In the genomic region with DNA sequence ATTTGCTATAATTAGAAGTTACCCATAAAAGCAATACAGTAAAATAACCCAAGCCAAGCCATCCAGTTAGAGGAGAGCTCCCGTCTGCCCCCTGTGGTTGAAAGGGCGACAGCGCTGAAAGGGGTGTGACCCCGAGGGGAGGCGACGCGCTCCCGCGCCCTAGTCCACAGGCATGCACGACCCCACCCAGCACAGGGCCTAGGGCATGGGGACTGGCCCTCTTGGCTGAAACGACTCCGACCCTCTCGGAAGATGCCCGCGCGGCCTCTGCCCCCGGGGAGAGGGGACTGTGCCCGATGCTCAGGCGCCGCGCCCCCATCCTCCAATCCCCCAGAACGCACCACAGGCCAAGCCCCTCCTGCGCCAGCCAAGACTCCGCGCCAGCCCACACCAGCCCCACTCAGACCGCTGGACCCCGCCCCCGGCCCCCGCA, we compare ENCODE assay signal across 8 cellular contexts.
DNase-seq lines count a peak whose midpoint lies in the region; ATAC-seq, FAIRE-seq and TF ChIP-seq lines count a peak whose summit lies in the region.

No MANE protein-coding gene starts in this region.

- H3K4me3 ChIP-seq in esophagus (ENCODE audit: low read depth in 1 of 2, low read length in 2 of 2) (peak overlapping the region; percentile 30 to 31), testis (peak overlapping the region; percentile 22 to 45)

- H3K4me3 Mint-ChIP-seq in activated CD4-positive, alpha-beta T cell treated with anti-CD3 and anti-CD28 coated beads, Interleukin-2, amount 10 ng/mL, durations not matched to agents 7 days and 5 days: peak overlapping the region; percentile 69
- H3K4me3 Mint-ChIP-seq in natural killer cell treated with Interleukin-12 subunit alpha and Interleukin-12 subunit beta and Interleukin-15 and Interleukin-18, amount 100 ng/mL, for 72 hours: peak overlapping the region; percentile 78

- FAIRE-seq in GM19239 (lab: Jason Lieb, UNC): peak; percentile 55

- no peak for TF ChIP-seq POLR2A in testis (IDR thresholded peaks at IDR 0.05)

- H3K9me3 ChIP-seq in esophagus (ENCODE audit: control insufficient read depth in 2 of 2, insufficient read depth in 1 of 2, low read depth in 1 of 2, low read length in 1 of 2): no peaks in the 10 kb centered on the region
- no peaks in the 10 kb centered on the region for H3K9me3 ChIP-seq in testis

- H3K27ac ChIP-seq in esophagus (ENCODE audit: low read depth in 2 of 2, low read length in 1 of 2) (no peak overlapping the region), testis (no peak overlapping the region)

- H3K27me3 Mint-ChIP-seq in activated CD4-positive, alpha-beta T cell treated with anti-CD3 and anti-CD28 coated beads, Interleukin-2, amount 10 ng/mL, durations not matched to agents 7 days and 5 days: no peaks in the 10 kb centered on the region
- no peaks in the 10 kb centered on the region for H3K27me3 Mint-ChIP-seq in natural killer cell treated with Interleukin-12 subunit alpha and Interleukin-12 subunit beta and Interleukin-15 and Interleukin-18, amount 100 ng/mL, for 72 hours

- H3K4me1 ChIP-seq in esophagus (ENCODE audit: control insufficient read depth in 2 of 2, insufficient read depth in 2 of 2, low read length in 1 of 2) (peaks cover 8 to 10% of the 10 kb centered on the region in 2 donors), testis (peaks cover 7% of the 10 kb centered on the region)

- POLR2A ChIA-PET in activated CD4-positive, alpha-beta T cell treated with anti-CD3 and anti-CD28 coated beads, Interleukin-2, amount 10 ng/mL, durations not matched to agents 7 days and 5 days (lab: Charles Lee): no interaction called here

- H3K27me3 ChIP-seq in esophagus (ENCODE audit: control insufficient read depth in 1 of 2, insufficient read depth in 2 of 2, low read length in 2 of 2) (no peaks in the 10 kb centered on the region), testis (no peaks in the 10 kb centered on the region)

- peaks cover 9% of the 10 kb centered on the region for H3K4me1 Mint-ChIP-seq in activated CD4-positive, alpha-beta T cell treated with anti-CD3 and anti-CD28 coated beads, Interleukin-2, amount 10 ng/mL, durations not matched to agents 7 days and 5 days
- H3K4me1 Mint-ChIP-seq in natural killer cell treated with Interleukin-12 subunit alpha and Interleukin-12 subunit beta and Interleukin-15 and Interleukin-18, amount 100 ng/mL, for 72 hours (ENCODE audit: low read depth in 2 of 2): peaks cover 5 to 7% of the 10 kb centered on the region in 2 donors

- no peaks in the 10 kb centered on the region for H3K9me3 Mint-ChIP-seq in activated CD4-positive, alpha-beta T cell treated with anti-CD3 and anti-CD28 coated beads, Interleukin-2, amount 10 ng/mL, durations not matched to agents 7 days and 5 days
- no peaks in the 10 kb centered on the region for H3K9me3 Mint-ChIP-seq in natural killer cell treated with Interleukin-12 subunit alpha and Interleukin-12 subunit beta and Interleukin-15 and Interleukin-18, amount 100 ng/mL, for 72 hours

- intact Hi-C loops in testis (cut with DNase I; ENCODE audit: low total_unique reads): no loop called here

- no peaks in the 10 kb centered on the region for H3K36me3 Mint-ChIP-seq in activated CD4-positive, alpha-beta T cell treated with anti-CD3 and anti-CD28 coated beads, Interleukin-2, amount 10 ng/mL, durations not matched to agents 7 days and 5 days (ENCODE audit: low read depth)
- H3K36me3 Mint-ChIP-seq in natural killer cell treated with Interleukin-12 subunit alpha and Interleukin-12 subunit beta and Interleukin-15 and Interleukin-18, amount 100 ng/mL, for 72 hours: no peaks in the 10 kb centered on the region

- peak in 2 of 3 experiments; percentile 39 to 48 for TF ChIP-seq CTCF in testis (IDR thresholded peaks at IDR 0.05)

- DNase-seq in AG08395 (ENCODE audit: low spot score) (peak; percentile 62), GM19239 (ENCODE audit: insufficient read length, low spot score) (peak; percentile 73), testis (no peak), HuH-7.5 (ENCODE audit: low spot score) (no peak)
- peak; percentile 66 for DNase-seq in activated CD4-positive, alpha-beta T cell treated with anti-CD3 and anti-CD28 coated beads, Interleukin-2, amount 10 ng/mL, durations not matched to agents 7 days and 5 days
- no peak for DNase-seq in natural killer cell treated with Interleukin-12 subunit alpha and Interleukin-12 subunit beta and Interleukin-15 and Interleukin-18, amount 100 ng/mL, for 72 hours (ENCODE audit: low spot score)

- 2 to 3% methylated on average over 13 to 29 of the region's 29 CpGs for WGBS in esophagus, 2 donors
- 2 to 5% methylated on average over 17 to 29 of the region's 29 CpGs for WGBS in testis, 2 donors

- peak; percentile 54 for ATAC-seq in HG03520 (IDR thresholded peaks at IDR 0.05; ENCODE audit: unreplicated experiment)
- ATAC-seq in natural killer cell treated with Interleukin-12 subunit alpha and Interleukin-12 subunit beta and Interleukin-15 and Interleukin-18, amount 100 ng/mL, for 72 hours: peak; percentile 65 to 69

- H3K36me3 ChIP-seq in esophagus (ENCODE audit: control insufficient read depth in 2 of 2, insufficient read depth in 2 of 2, low read length in 1 of 2) (peaks cover 0 to 2% of the 10 kb centered on the region in 2 donors), testis (ENCODE audit: low read depth, missing control alignments) (no peaks in the 10 kb centered on the region)

- CTCF ChIA-PET in activated CD4-positive, alpha-beta T cell treated with anti-CD3 and anti-CD28 coated beads, Interleukin-2, amount 10 ng/mL, durations not matched to agents 7 days and 5 days (lab: Charles Lee): interaction anchor here (0.6 to 1.7 kb wide), 19 partner anchors 8 to 260 kb away, joined by 3 to 12 read pairs (median 4); a partner anchor contains a TSS

- no peak overlapping the region for H3K27ac Mint-ChIP-seq in activated CD4-positive, alpha-beta T cell treated with anti-CD3 and anti-CD28 coated beads, Interleukin-2, amount 10 ng/mL, durations not matched to agents 7 days and 5 days
- peak overlapping the region in 1 of 2 donors; percentile 29 for H3K27ac Mint-ChIP-seq in natural killer cell treated with Interleukin-12 subunit alpha and Interleukin-12 subunit beta and Interleukin-15 and Interleukin-18, amount 100 ng/mL, for 72 hours

Comparison
In these comparisons a context has a peak if more than half of its experiments do, and no peak if none do; other contexts are left out.
1. DNase-seq: peak in AG08395 (single experiment), GM19239 (single experiment) and activated CD4-positive, alpha-beta T cell treated with anti-CD3 and anti-CD28 coated beads, Interleukin-2, amount 10 ng/mL, durations not matched to agents 7 days and 5 days (single experiment); none in natural killer cell treated with Interleukin-12 subunit alpha and Interleukin-12 subunit beta and Interleukin-15 and Interleukin-18, amount 100 ng/mL, for 72 hours (single experiment), testis (single experiment) and HuH-7.5 (single experiment).